ENCODE assay signal across 1 cellular context in the genomic region with DNA sequence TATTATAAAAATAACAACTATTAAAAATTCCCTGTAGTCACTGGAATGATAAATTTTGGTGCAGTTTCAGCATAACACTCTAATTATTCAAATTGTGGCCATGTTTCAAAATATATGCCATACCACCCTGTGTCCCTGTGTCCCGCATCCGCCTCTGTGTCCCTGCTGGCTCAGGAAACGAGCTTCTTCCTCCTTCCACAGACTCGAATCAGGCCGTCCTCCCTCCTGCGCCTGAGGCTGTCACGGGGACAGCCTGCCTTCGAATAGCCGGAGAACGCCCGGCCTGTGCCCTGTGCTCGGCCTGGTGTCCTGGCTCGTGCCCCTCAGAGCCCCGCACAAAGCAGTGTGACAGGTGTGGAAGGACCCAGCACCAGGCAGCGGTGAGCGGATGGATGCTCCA. TPM values are rescaled to one million over a fixed set of nuclear protein-coding genes. Genes with fewer than 3 reads are reported as not detected.
"Had no signal": no experiment of that assay in that cellular context is flagged by ENCODE, and none has a peak within 500 bp of the region (broad histone marks: within the 10 kb centered on the region; RNA-seq: fewer than 3 reads in every experiment).

No MANE protein-coding gene starts in this region.

RNA-seq across cellular contexts. Expression of a gene that starts 55.1 kb away (rescaled TPM):
- total RNA-seq: Right ventricle myocardium superior had no signal
